Comparison of ENCODE assay signal across 8 cellular contexts in the genomic region with DNA sequence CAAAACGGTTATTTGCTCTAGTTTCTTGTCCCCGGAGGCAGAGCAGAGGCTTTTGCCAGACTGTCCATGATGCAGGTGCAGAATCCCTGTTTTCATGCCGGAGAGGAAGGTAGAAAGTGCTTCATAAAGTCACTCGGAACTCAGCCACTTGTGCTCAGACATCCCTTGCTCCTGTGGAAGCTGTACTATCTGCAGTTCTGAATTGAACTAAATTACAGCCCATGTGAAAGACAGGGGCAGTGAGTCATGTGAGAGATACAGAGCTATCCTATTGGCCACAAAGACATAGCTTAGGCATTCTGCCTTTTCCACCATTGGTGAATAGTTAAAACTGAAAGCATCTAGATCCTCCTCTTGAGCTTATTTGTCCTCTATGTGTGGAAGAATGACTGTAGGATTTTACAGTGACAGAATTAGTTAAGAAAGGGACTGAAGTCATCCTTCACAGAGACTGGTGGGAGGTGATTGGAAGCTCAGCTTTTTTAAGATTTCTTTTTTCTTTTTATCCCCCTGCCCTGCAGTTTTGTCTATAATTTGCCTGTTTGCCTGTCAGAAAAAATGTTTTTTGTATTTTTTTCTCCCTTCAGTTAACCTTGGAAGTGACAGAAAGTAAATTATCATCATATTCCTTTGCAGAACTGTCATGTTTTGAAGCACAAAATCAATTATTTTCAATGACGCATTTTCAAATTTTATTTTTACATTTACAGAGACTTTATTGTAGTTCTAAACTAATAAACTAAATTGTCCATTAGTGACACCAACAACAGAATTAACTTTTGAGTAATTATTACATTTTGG.
A peak's percentile ranks its signal among the peaks of the same experiment; 100 is the strongest.
DNase-seq lines count a peak whose midpoint lies in the region; ATAC-seq and TF ChIP-seq lines count a peak whose summit lies in the region.

No MANE protein-coding gene starts in this region.

- peak overlapping the region; percentile 76 for H3K27ac ChIP-seq in cingulate gyrus (ENCODE audit: low read depth, low read length)

- CTCF ChIA-PET in T-cell (lab: Charles Lee), result interaction anchor here in 1 of 2 donors (0.5 to 1.6 kb wide), 3 partner anchors 176 to 346 kb away, joined by 3 to 5 read pairs (median 3); no protein-coding TSS in a partner anchor

- in situ Hi-C loops in GM13977 (cut with MboI; ENCODE audit: low pct_unique_long_range_greater_than_20kb, low sequenced_read_pairs, unreplicated experiment), result no loop called here

- ATAC-seq in HG02759 (IDR thresholded peaks at IDR 0.05; ENCODE audit: unreplicated experiment) (peak; percentile 87), T-cell (replicated peaks in 1 of 4) (peak; percentile 88 to 89 (median 88))

- POLR2A ChIA-PET in T-cell (lab: Charles Lee), result interaction anchor here in 1 of 2 donors (1.2 kb wide), 1 partner anchor 19 kb away, joined by 3 read pairs; no protein-coding TSS in a partner anchor

- TF ChIP-seq CTCF in GM13977 (IDR thresholded peaks at IDR 0.05; ENCODE audit: extremely low read depth, insufficient read depth, missing control alignments), result no peak

- peaks cover 22 to 32% (median 27%) of the 10 kb centered on the region in 3 donors for H3K4me1 Mint-ChIP-seq in T-cell

- no peaks in the 10 kb centered on the region for H3K27me3 Mint-ChIP-seq in T-cell

- DNase-seq in A172 (ENCODE audit: low spot score) (peak; percentile 98), GM13977 (ENCODE audit: low spot score) (peak; percentile 79), NCI-H1048 (lab: John Stamatoyannopoulos, UW) (peak; percentile 97), T-cell (peak in 30 of 34 experiments; percentile 6 to 67 (median 30)), kidney tubule cell (ENCODE audit: low spot score) (peak; percentile 97)
- DNase-seq in stimulated activated CD4-positive, alpha-beta T cell treated with anti-CD3 and anti-CD28 coated beads, Interleukin-4, amount 100 ng/mL, for 4 hours, result peak; percentile 2 to 47

- H3K36me3 Mint-ChIP-seq in T-cell, result no peaks in the 10 kb centered on the region

- H3K27ac Mint-ChIP-seq in T-cell, result peak overlapping the region; percentile 86 to 91

- peak overlapping the region in 1 of 3 donors; percentile 89 for H3K4me3 Mint-ChIP-seq in T-cell

- H3K9me3 Mint-ChIP-seq in T-cell, result peaks cover 0 to 10% (median 4%) of the 10 kb centered on the region in 3 donors

Comparison
In these comparisons a context has a peak if more than half of its experiments do, and no peak if none do; other contexts are left out.
1. Peak in every context shown above with its lines: DNase-seq, ATAC-seq and H3K27ac ChIP-seq.
2. DNase-seq: peak in every context shown above with its lines; median percentile 98 in A172; 97 in NCI-H1048; 97 in kidney tubule cell; 79 in GM13977; 30 in T-cell; 24 in stimulated activated CD4-positive, alpha-beta T cell treated with anti-CD3 and anti-CD28 coated beads, Interleukin-4, amount 100 ng/mL, for 4 hours.